Comparison of ENCODE assay signal across 8 cellular contexts in genomic region chr15:44711356-44712107, GRCh38. TPM values are rescaled to one million over a fixed set of nuclear protein-coding genes. Genes with fewer than 3 reads are reported as not detected.
DNase-seq lines count a peak whose midpoint lies in the region; ATAC-seq and TF ChIP-seq lines count a peak whose summit lies in the region.

Gene B2M (plus strand): TSS chr15:44711517. CDS start chr15:44711547, 30 bp downstream.

- TF ChIP-seq POLR2A in lower leg skin (IDR thresholded peaks at IDR 0.05), result peak in 1 of 2 donors; percentile 99

- CTCF ChIA-PET in activated CD4-positive, alpha-beta memory T cell treated with anti-CD3 and anti-CD28 coated beads for 36 hours (lab: Charles Lee), result interaction anchor here (0.7 to 16.5 kb wide), 16 partner anchors 10 to 285 kb away, joined by 3 to 312 read pairs (median 8); partner anchors contain the start of genes SPG11 and TRIM69

- no peak for TF ChIP-seq CTCF in lower leg skin (IDR thresholded peaks at IDR 0.05)

- H3K4me3 Mint-ChIP-seq in activated CD4-positive, alpha-beta memory T cell treated with anti-CD3 and anti-CD28 coated beads for 36 hours, result peak within 1 kb of the TSS; percentile 88

- no peaks in the 10 kb centered on the region for H3K27me3 ChIP-seq in duodenal mucosa (ENCODE audit: control insufficient read depth in 1 of 2, insufficient read depth in 2 of 2, low read length in 2 of 2)

- H3K36me3 Mint-ChIP-seq in activated CD4-positive, alpha-beta memory T cell treated with anti-CD3 and anti-CD28 coated beads for 36 hours, result peaks cover 71% of the 10 kb centered on the region

- H3K4me3 ChIP-seq in duodenal mucosa (ENCODE audit: low read depth in 1 of 2, low read length in 2 of 2) (peak within 1 kb of the TSS; percentile 87 to 88), lower leg skin (ENCODE audit: low read depth, poor library complexity, severe bottlenecking) (peak within 1 kb of the TSS; percentile 100)

- H3K36me3 ChIP-seq in duodenal mucosa (ENCODE audit: control insufficient read depth in 1 of 2, insufficient read depth in 2 of 2, low read length in 2 of 2), result peaks cover 17 to 22% of the 10 kb centered on the region in 2 donors

- ATAC-seq in GM19438 (IDR thresholded peaks at IDR 0.05; ENCODE audit: low read depth, unreplicated experiment) (peak; percentile 75), HG03575 (IDR thresholded peaks at IDR 0.05; ENCODE audit: extremely low read depth, insufficient number of reproducible peaks, low FRiP score, unreplicated experiment) (peak; percentile 82)

- peak within 1 kb of the TSS; percentile 100 for H3K27ac ChIP-seq in duodenal mucosa (ENCODE audit: low read depth, low read length)

- peaks cover 3% of the 10 kb centered on the region for H3K9me3 Mint-ChIP-seq in activated CD4-positive, alpha-beta memory T cell treated with anti-CD3 and anti-CD28 coated beads for 36 hours

- WGBS in lower leg skin, 2 donors, result 0% methylated on average over 48 to 59 of the region's 61 CpGs

- H3K4me1 Mint-ChIP-seq in activated CD4-positive, alpha-beta memory T cell treated with anti-CD3 and anti-CD28 coated beads for 36 hours (ENCODE audit: low read depth), result peaks cover 42% of the 10 kb centered on the region

- H3K9me3 ChIP-seq in duodenal mucosa (ENCODE audit: control insufficient read depth in 1 of 2, low read length in 2 of 2), result no peaks in the 10 kb centered on the region

- peak within 1 kb of the TSS; percentile 98 to 100 for H3K9ac ChIP-seq in duodenal mucosa (ENCODE audit: low read depth in 1 of 2, low read length in 2 of 2)

- peak; percentile 99 for DNase-seq in CD1c-positive myeloid dendritic cell (ENCODE audit: extremely low spot score)
- peak; percentile 81 for DNase-seq in NCI-H82 treated with DMSO at 0.1 percent for 48 hours (lab: John Stamatoyannopoulos, UW; ENCODE audit: unreplicated experiment)
- peak; percentile 96 for DNase-seq in activated CD4-positive, alpha-beta memory T cell treated with anti-CD3 and anti-CD28 coated beads for 36 hours
- peak; percentile 97 to 99 for DNase-seq in lower leg skin (ENCODE audit: low spot score in 2 of 2)
- DNase-seq in stimulated activated CD4-positive, alpha-beta T cell treated with anti-CD3 and anti-CD28 coated beads, Interleukin-4, amount 100 ng/mL, for 48 hours (ENCODE audit: low read depth in 2 of 2), result peak; percentile 88 to 91

- intact Hi-C loops in activated CD4-positive, alpha-beta memory T cell treated with anti-CD3 and anti-CD28 coated beads for 36 hours (cut with micrococcal nuclease), result loop anchor here (1.0 to 2.0 kb wide), 7 partner anchors 8 to 165 kb away; partner anchors contain the start of genes SPG11 and TRIM69
- intact Hi-C loops in lower leg skin (cut with DNase I; ENCODE audit: low total_unique reads), result no loop called here

- peak within 1 kb of the TSS; percentile 100 for H3K27ac Mint-ChIP-seq in activated CD4-positive, alpha-beta memory T cell treated with anti-CD3 and anti-CD28 coated beads for 36 hours

- peaks cover 5% of the 10 kb centered on the region for H3K27me3 Mint-ChIP-seq in activated CD4-positive, alpha-beta memory T cell treated with anti-CD3 and anti-CD28 coated beads for 36 hours

- POLR2A ChIA-PET in activated CD4-positive, alpha-beta memory T cell treated with anti-CD3 and anti-CD28 coated beads for 36 hours (lab: Charles Lee), result interaction anchor here (0.7 to 18.2 kb wide), 20 partner anchors 11 to 301 kb away, joined by 3 to 1161 read pairs (median 6); partner anchors contain the start of genes SPG11 and TRIM69

- H3K4me1 ChIP-seq in duodenal mucosa (ENCODE audit: control insufficient read depth in 1 of 2, insufficient read depth in 2 of 2, low read length in 2 of 2), result peaks cover 30 to 46% of the 10 kb centered on the region in 2 donors

RNA-seq across cellular contexts. Expression of gene B2M, which starts in this region (rescaled TPM):
- 1,000 to 10,000 TPM; 6,098 to 6,314 TPM for total RNA-seq in activated CD4-positive, alpha-beta memory T cell treated with anti-CD3 and anti-CD28 coated beads for 36 hours
- total RNA-seq in lower leg skin, result 1,000 to 10,000 TPM; 2,406 to 3,013 (median 2,777) TPM

Comparison
In these comparisons a context has a peak if more than half of its experiments do, and no peak if none do; other contexts are left out.
1. Peak in every context shown above with its lines: DNase-seq, ATAC-seq, H3K4me3 ChIP-seq and H3K27ac ChIP-seq.